ENCODE assay signal across 14 cellular contexts in genomic region chr9:4328723-4329122, GRCh38.
"Had no signal": no experiment of that assay in that cellular context is flagged by ENCODE, and none has a peak within 500 bp of the region (broad histone marks: within the 10 kb centered on the region; RNA-seq: fewer than 3 reads in every experiment).

No MANE protein-coding gene starts in this region.

- H3K27ac ChIP-seq: ascending aorta, neural progenitor cell, pancreas, testis had no signal

- H3K4me3 ChIP-seq: ascending aorta, neural progenitor cell, pancreas, testis had no signal

- DNase-seq: activated CD4-positive, alpha-beta T cell treated with anti-CD3 and anti-CD28 coated beads for 1 hour; activated CD8-positive, alpha-beta memory T cell treated with anti-CD3 and anti-CD28 coated beads, Interleukin-2, amount 50 U/mL, for 48 hours; activated CD8-positive, alpha-beta T cell treated with anti-CD3 and anti-CD28 coated beads, Interleukin-2, amount 10 ng/mL, durations not matched to agents 7 days and 5 days; effector memory CD4-positive, alpha-beta T cell; glutamatergic neuron; immature natural killer cell; pancreas; stimulated activated CD4-positive, alpha-beta T cell treated with anti-CD3 and anti-CD28 coated beads, Interleukin-15, amount 100 ng/mL, for 24 hours; stimulated activated CD4-positive, alpha-beta T cell treated with anti-CD3 and anti-CD28 coated beads, Interleukin-4, amount 100 ng/mL, for 24 hours; stimulated activated naive CD8-positive, alpha-beta T cell treated with anti-CD3 and anti-CD28 coated beads, Interleukin-15, amount 100 ng/mL, for 72 hours; testis had no signal

- ATAC-seq: activated CD8-positive, alpha-beta T cell treated with anti-CD3 and anti-CD28 coated beads, Interleukin-2, amount 10 ng/mL, durations not matched to agents 7 days and 5 days; left lobe of liver; pancreas; stimulated activated naive CD8-positive, alpha-beta T cell treated with anti-CD3 and anti-CD28 coated beads, Interleukin-15, amount 100 ng/mL, for 72 hours had no signal

- H3K4me1 ChIP-seq: neural progenitor cell, testis had no signal

- H3K36me3 ChIP-seq: ascending aorta, neural progenitor cell, pancreas had no signal

- H3K4me2 ChIP-seq: neural progenitor cell had no signal

- H3K27me3 ChIP-seq: ascending aorta, neural progenitor cell, pancreas, testis had no signal

- H3K9ac ChIP-seq: neural progenitor cell had no signal

- H3K9me3 ChIP-seq: ascending aorta, pancreas, testis had no signal

- H2AFZ ChIP-seq: neural progenitor cell had no signal
